ENCODE assay signal across 9 cellular contexts in genomic region chr18:9876867-9877654, GRCh38. TPM values are rescaled to one million over a fixed set of nuclear protein-coding genes. Genes with fewer than 3 reads are reported as not detected.
A peak's percentile ranks its signal among the peaks of the same experiment; 100 is the strongest.
DNase-seq lines count a peak whose midpoint lies in the region; ATAC-seq and TF ChIP-seq lines count a peak whose summit lies in the region.
"Had no signal": no experiment of that assay in that cellular context is flagged by ENCODE, and none has a peak within 500 bp of the region (broad histone marks: within the 10 kb centered on the region; RNA-seq: fewer than 3 reads in every experiment).

No MANE protein-coding gene starts in this region.

- H3K9me3 Mint-ChIP-seq in activated CD4-positive, alpha-beta T cell treated with anti-CD3 and anti-CD28 coated beads, Interleukin-2, amount 10 ng/mL, durations not matched to agents 7 days and 5 days, result no peaks in the 10 kb centered on the region

- no peaks in the 10 kb centered on the region for H3K27me3 Mint-ChIP-seq in activated CD4-positive, alpha-beta T cell treated with anti-CD3 and anti-CD28 coated beads, Interleukin-2, amount 10 ng/mL, durations not matched to agents 7 days and 5 days

- peaks cover 7% of the 10 kb centered on the region for H3K4me1 Mint-ChIP-seq in activated CD4-positive, alpha-beta T cell treated with anti-CD3 and anti-CD28 coated beads, Interleukin-2, amount 10 ng/mL, durations not matched to agents 7 days and 5 days

- H3K27ac Mint-ChIP-seq in activated CD4-positive, alpha-beta T cell treated with anti-CD3 and anti-CD28 coated beads, Interleukin-2, amount 10 ng/mL, durations not matched to agents 7 days and 5 days, result no peak overlapping the region

- POLR2A ChIA-PET in activated CD4-positive, alpha-beta T cell treated with anti-CD3 and anti-CD28 coated beads, Interleukin-2, amount 10 ng/mL, durations not matched to agents 7 days and 5 days (lab: Charles Lee), result no interaction called here

- no peak overlapping the region for H3K4me3 Mint-ChIP-seq in activated CD4-positive, alpha-beta T cell treated with anti-CD3 and anti-CD28 coated beads, Interleukin-2, amount 10 ng/mL, durations not matched to agents 7 days and 5 days

- TF ChIP-seq CTCF in WI38 (IDR thresholded peaks at IDR 0.05; ENCODE audit: low read depth, low read length) (no peak), thyroid gland (IDR thresholded peaks at IDR 0.05) (no peak)

- H3K4me1 ChIP-seq in thyroid gland, result peaks cover 0 to 5% of the 10 kb centered on the region in 2 donors

- no peaks in the 10 kb centered on the region for H3K9me3 ChIP-seq in thyroid gland

- ATAC-seq in GM18861 (IDR thresholded peaks at IDR 0.05; ENCODE audit: unreplicated experiment), result no peak

- H3K36me3 Mint-ChIP-seq in activated CD4-positive, alpha-beta T cell treated with anti-CD3 and anti-CD28 coated beads, Interleukin-2, amount 10 ng/mL, durations not matched to agents 7 days and 5 days (ENCODE audit: low read depth), result no peaks in the 10 kb centered on the region

- peak overlapping the region in 2 of 3 donors; percentile 5 to 20 for H3K27ac ChIP-seq in thyroid gland
- H3K27ac ChIP-seq: C4-2B had no signal

- 38 to 52% methylated on average over 9 of the region's 9 CpGs for WGBS in thyroid gland, 2 donors

- CTCF ChIA-PET in activated CD4-positive, alpha-beta T cell treated with anti-CD3 and anti-CD28 coated beads, Interleukin-2, amount 10 ng/mL, durations not matched to agents 7 days and 5 days (lab: Charles Lee), result no interaction called here

- peak; percentile 34 for DNase-seq in activated CD4-positive, alpha-beta T cell treated with anti-CD3 and anti-CD28 coated beads for 48 hours
- no peak for DNase-seq in activated CD4-positive, alpha-beta T cell treated with anti-CD3 and anti-CD28 coated beads, Interleukin-2, amount 10 ng/mL, durations not matched to agents 7 days and 5 days
- DNase-seq in inferior parietal cortex (ENCODE audit: extremely low spot score) (peak; percentile 57), thyroid gland (no peak), DMS53 treated with DMSO at 0.1 percent for 48 hours (lab: John Stamatoyannopoulos, UW; ENCODE audit: unreplicated experiment) (no peak)
- DNase-seq in effector CD4-positive, alpha-beta T cell, result no peak

- intact Hi-C loops in thyroid gland (cut with DNase I), result no loop called here

- no peak for TF ChIP-seq POLR2A in thyroid gland (IDR thresholded peaks at IDR 0.05)

- H3K27me3 ChIP-seq in thyroid gland, result no peaks in the 10 kb centered on the region

- no peaks in the 10 kb centered on the region for H3K36me3 ChIP-seq in thyroid gland

- H3K4me3 ChIP-seq in WI38 (ENCODE audit: low read depth, low read length), result peak overlapping the region; percentile 51
- H3K4me3 ChIP-seq in thyroid gland (replicated peaks in 1 of 3), result no peak overlapping the region

RNA-seq across cellular contexts. Expression of gene TXNDC2, which starts 8.7 kb away (rescaled TPM):
- not detected for total RNA-seq in activated CD4-positive, alpha-beta T cell treated with anti-CD3 and anti-CD28 coated beads, Interleukin-2, amount 10 ng/mL, durations not matched to agents 7 days and 5 days
- not detected for total RNA-seq in thyroid gland

RNA-seq across cellular contexts. Expression of gene VAPA, which starts 36.8 kb away (rescaled TPM):
- total RNA-seq in activated CD4-positive, alpha-beta T cell treated with anti-CD3 and anti-CD28 coated beads, Interleukin-2, amount 10 ng/mL, durations not matched to agents 7 days and 5 days, result 100 to 1,000 TPM; 124 to 168 TPM
- 100 to 1,000 TPM; 232 to 261 (median 244) TPM for total RNA-seq in thyroid gland

Comparison
In these comparisons a context has a peak if more than half of its experiments do, and no peak if none do; other contexts are left out.
1. DNase-seq: peak in activated CD4-positive, alpha-beta T cell treated with anti-CD3 and anti-CD28 coated beads for 48 hours (single experiment) and inferior parietal cortex (single experiment); none in activated CD4-positive, alpha-beta T cell treated with anti-CD3 and anti-CD28 coated beads, Interleukin-2, amount 10 ng/mL, durations not matched to agents 7 days and 5 days (single experiment), thyroid gland (0 of 2), effector CD4-positive, alpha-beta T cell (single experiment) and DMS53 treated with DMSO at 0.1 percent for 48 hours (single experiment).